ENCODE assay signal across 16 cellular contexts in the genomic region with DNA sequence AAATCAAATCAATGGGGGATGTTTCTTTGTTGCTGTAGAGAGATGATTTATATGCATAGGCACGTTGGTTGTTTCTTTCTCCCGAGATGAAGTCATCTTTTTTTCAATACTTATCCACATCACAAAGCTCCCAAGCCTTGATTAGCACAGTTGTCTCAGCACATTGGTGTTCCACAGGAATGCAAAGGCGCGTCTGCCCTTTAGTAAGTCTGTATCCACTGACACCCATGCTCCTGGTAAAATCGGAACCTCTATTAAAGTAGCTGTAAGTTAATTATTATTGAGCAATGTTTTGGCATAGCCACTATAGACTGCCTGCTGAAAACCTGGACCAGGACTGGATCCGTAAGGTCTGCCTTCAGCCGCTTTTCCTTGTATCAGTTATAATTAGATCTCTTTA.
A peak's percentile ranks its signal among the peaks of the same experiment; 100 is the strongest.
DNase-seq lines count a peak whose midpoint lies in the region; ATAC-seq, FAIRE-seq and TF ChIP-seq lines count a peak whose summit lies in the region.
"Had no signal": no experiment of that assay in that cellular context is flagged by ENCODE, and none has a peak within 500 bp of the region (broad histone marks: within the 10 kb centered on the region; RNA-seq: fewer than 3 reads in every experiment).

No MANE protein-coding gene starts in this region.

- in situ Hi-C loops in ACHN (cut with HindIII; ENCODE audit: low pct_ligation_motif_present, low pct_unique_long_range_greater_than_20kb, low sequenced_read_pairs), result no loop called here
- in situ Hi-C loops in IMR-90 (cut with MboI; ENCODE audit: low sequenced_read_pairs), result no loop called here

- H2BK15ac ChIP-seq in IMR-90 (ENCODE audit: low read depth, low read length), result no peak overlapping the region
- H2BK15ac ChIP-seq in mesenchymal stem cell (ENCODE audit: low read depth, poor library complexity, severe bottlenecking), result no peak overlapping the region

- FAIRE-seq in GM19239 (lab: Jason Lieb, UNC), result no peak

- 0 out of 2 replicates have a peak overlapping the region, but pooled peaks have one; percentile 33 for H3K14ac ChIP-seq in IMR-90 (replicated peaks; ENCODE audit: low read depth, low read length)
- no peak overlapping the region for H3K14ac ChIP-seq in mesenchymal stem cell (ENCODE audit: low read length in 2 of 2)

- no peak overlapping the region for H2BK5ac ChIP-seq in IMR-90 (ENCODE audit: low read depth, low read length, poor library complexity, severe bottlenecking)
- H2BK5ac ChIP-seq in mesenchymal stem cell (ENCODE audit: low read depth, low read length, poor library complexity, severe bottlenecking), result no peak overlapping the region

- peaks cover 55% of the 10 kb centered on the region for H4K20me1 ChIP-seq in IMR-90 (ENCODE audit: insufficient read depth, low read length)

- H3K9me3 ChIP-seq in IMR-90 (ENCODE audit: control insufficient read depth, insufficient read depth, low read length) (no peaks in the 10 kb centered on the region), mesenchymal stem cell (ENCODE audit: control insufficient read depth, low read length) (no peaks in the 10 kb centered on the region)
- H3K9me3 ChIP-seq: gastroesophageal sphincter had no signal

- no TSS peak for BruUV-seq in IMR-90 (replicated peaks; lab: Mats Ljungman, UMichigan)

- H2BK12ac ChIP-seq in mesenchymal stem cell (ENCODE audit: low read length in 2 of 2), result no peak overlapping the region

- H3K27me3 ChIP-seq in IMR-90 (ENCODE audit: control insufficient read depth, insufficient read depth, low read length), result no peaks in the 10 kb centered on the region
- H3K27me3 ChIP-seq in mesenchymal stem cell (ENCODE audit: control insufficient read depth in 1 of 2, insufficient read depth in 1 of 2, low read length in 2 of 2), result no peaks in the 10 kb centered on the region
- H3K27me3 ChIP-seq: gastroesophageal sphincter had no signal

- H3K9ac ChIP-seq in IMR-90 (ENCODE audit: low read depth, low read length), result no peak overlapping the region
- no peak overlapping the region for H3K9ac ChIP-seq in mesenchymal stem cell (ENCODE audit: low read length)

- H3K36me3 ChIP-seq in IMR-90 (ENCODE audit: control insufficient read depth, insufficient read depth, low read length) (peaks cover 9% of the 10 kb centered on the region), mesenchymal stem cell (ENCODE audit: control insufficient read depth in 1 of 2, insufficient read depth in 2 of 2, low read depth in 1 of 2, low read length in 2 of 2) (peaks cover 10 to 55% of the 10 kb centered on the region in 2 experiments)

- TF ChIP-seq POLR2A in IMR-90 (IDR thresholded peaks at IDR 0.05; ENCODE audit: low read depth, low read length), result no peak

- H3K4me3 ChIP-seq in IMR-90 (ENCODE audit: insufficient read depth, low read depth, low read length) (no peak overlapping the region), choroid plexus epithelial cell (ENCODE audit: low read depth, low read length) (no peak overlapping the region), mesenchymal stem cell (ENCODE audit: insufficient read depth in 1 of 2, low read depth in 1 of 2, low read length in 2 of 2) (no peak overlapping the region)
- H3K4me3 ChIP-seq: gastroesophageal sphincter, GM23338, PC-9 had no signal

- H3K27ac ChIP-seq in IMR-90 (ENCODE audit: insufficient read depth, low read length), result no peak overlapping the region
- peak overlapping the region; percentile 76 for H3K27ac ChIP-seq in mesenchymal stem cell (ENCODE audit: low read length, poor library complexity, severe bottlenecking)
- H3K27ac ChIP-seq: PC-9 had no signal

- peaks cover 30 to 82% of the 10 kb centered on the region in 2 experiments for H3K79me1 ChIP-seq in IMR-90 (ENCODE audit: low read depth in 1 of 2, low read length in 2 of 2)
- peaks cover 27% of the 10 kb centered on the region for H3K79me1 ChIP-seq in mesenchymal stem cell (replicated peaks; ENCODE audit: low read length, poor library complexity, severe bottlenecking)

- no peak overlapping the region for H3K56ac ChIP-seq in IMR-90 (ENCODE audit: extremely low read depth, insufficient read depth, low read length)

- no peak overlapping the region for H2AK9ac ChIP-seq in IMR-90 (replicated peaks; ENCODE audit: low read depth, low read length, poor library complexity)

- peaks cover 34% of the 10 kb centered on the region for H3K9me1 ChIP-seq in IMR-90 (ENCODE audit: insufficient read depth, low read length)

- intact Hi-C loops in IMR-90 (cut with micrococcal nuclease), result no loop called here

- H2BK120ac ChIP-seq in IMR-90 (ENCODE audit: low read depth, low read length) (no peak overlapping the region), mesenchymal stem cell (ENCODE audit: low read depth, low read length) (no peak overlapping the region)

- no peak overlapping the region for H2BK20ac ChIP-seq in IMR-90 (ENCODE audit: low read depth, low read length)

- CTCF ChIA-PET in IMR-90 (lab: Yijun Ruan, JAX), result interaction anchor here (1.5 kb wide), 1 partner anchor 11 kb away, joined by 3 read pairs; no protein-coding TSS in a partner anchor

- POLR2A ChIA-PET in IMR-90 (lab: Charles Lee; ENCODE audit: unreplicated experiment), result no interaction called here

- peak; percentile 57 for ATAC-seq in IMR-90 (ENCODE audit: low read depth)
- ATAC-seq: gastroesophageal sphincter, GM23338, left colon, T-helper 17 cell had no signal

- TF ChIP-seq CTCF in IMR-90 (conservative IDR thresholded peaks at IDR 0.05; ENCODE audit: low read depth, low read length), result no peak
- no peak for TF ChIP-seq CTCF in choroid plexus epithelial cell (conservative IDR thresholded peaks at IDR 0.05; ENCODE audit: low read depth, low read length)

- H2AFZ ChIP-seq in IMR-90 (replicated peaks; ENCODE audit: low read length, poor library complexity) (no peak overlapping the region), mesenchymal stem cell (ENCODE audit: low read depth, low read length) (no peak overlapping the region)
- H2AFZ ChIP-seq: GM23338, PC-9 had no signal

- H4K5ac ChIP-seq in IMR-90 (ENCODE audit: low read depth, low read length), result no peak overlapping the region

- H4K91ac ChIP-seq in IMR-90 (ENCODE audit: insufficient read depth, low read depth, low read length), result no peak overlapping the region
- no peak overlapping the region for H4K91ac ChIP-seq in mesenchymal stem cell (ENCODE audit: low read length)

- H3K4ac ChIP-seq in IMR-90 (ENCODE audit: low read depth, low read length) (peak overlapping the region; percentile 28; the same call in 1 of the 2 replicates), mesenchymal stem cell (ENCODE audit: low read depth in 1 of 2, low read length in 2 of 2) (no peak overlapping the region)

- H2AK5ac ChIP-seq in IMR-90 (ENCODE audit: low read depth, low read length), result no peak overlapping the region
- H2AK5ac ChIP-seq in mesenchymal stem cell (ENCODE audit: low read length, severe bottlenecking), result no peak overlapping the region

- dilution Hi-C loops in IMR-90 (cut with HindIII; ENCODE audit: low sequenced_read_pairs, unreplicated experiment), result no loop called here

- H3K4me1 ChIP-seq in IMR-90 (ENCODE audit: control insufficient read depth, insufficient read depth, low read length) (peaks cover 20% of the 10 kb centered on the region), mesenchymal stem cell (ENCODE audit: control insufficient read depth, insufficient read depth, low read depth, low read length) (peaks cover 22% of the 10 kb centered on the region)

- H3K23ac ChIP-seq in IMR-90 (ENCODE audit: low read depth, low read length) (peak overlapping the region; percentile 36; the same call in 1 of the 2 replicates), mesenchymal stem cell (ENCODE audit: low read length in 2 of 2) (no peak overlapping the region)

- no peak overlapping the region for H3K18ac ChIP-seq in IMR-90 (ENCODE audit: low read depth, low read length)
- H3K18ac ChIP-seq in mesenchymal stem cell (ENCODE audit: low read depth in 1 of 2, low read length in 2 of 2), result no peak overlapping the region

- no peak for TF ChIP-seq RAD21 in IMR-90 (IDR thresholded peaks at IDR 0.05; ENCODE audit: low read length)

- H4K8ac ChIP-seq in IMR-90 (ENCODE audit: low read depth in 2 of 2, low read length in 2 of 2), result no peak overlapping the region
- no peak overlapping the region for H4K8ac ChIP-seq in mesenchymal stem cell (ENCODE audit: low read length)

- peak overlapping the region; percentile 25; the same call in 1 of the 2 replicates for H3K4me2 ChIP-seq in IMR-90 (ENCODE audit: low read depth, low read length)
- no peak overlapping the region for H3K4me2 ChIP-seq in mesenchymal stem cell (ENCODE audit: low read length, poor library complexity, severe bottlenecking)
- H3K4me2 ChIP-seq: GM23338, PC-9 had no signal

- DNase-seq in ACHN, result peak; percentile 25
- peak; percentile 83 for DNase-seq in IMR-90
- DNase-seq in choroid plexus epithelial cell (ENCODE audit: low read depth), result peak; percentile 52
- DNase-seq in mesenchymal stem cell, result peak; percentile 53
- no peak for DNase-seq in cerebellar nuclear complex (lab: John Stamatoyannopoulos, UW)
- no peak for DNase-seq in GM19239 (ENCODE audit: insufficient read length, low spot score)
- no peak for DNase-seq in hepatic stellate cell (ENCODE audit: low spot score)
- no peak for DNase-seq in medulla oblongata (ENCODE audit: extremely low spot score)
- DNase-seq: activated naive CD4-positive, alpha-beta T cell treated with anti-CD3 and anti-CD28 coated beads, Interleukin-2, amount 10 ng/mL, durations not matched to agents 7 days and 5 days; AML-193; cortex of kidney; left colon; PC-9; T-helper 17 cell had no signal

- WGBS in IMR-90 (ENCODE audit: extremely low coverage in 2 of 2, insufficient read length in 1 of 2), 2 experiments, result no CpG with 5 or more reads among the region's 7 CpGs
- 60% methylated on average over 3 of the region's 7 CpGs for WGBS in mesenchymal stem cell

TF ChIP-seq in IMR-90, 13 proteins besides CTCF, POLR2A, EP300 and RAD21:
- peak; percentile 64 for TF ChIP-seq CEBPB (IDR thresholded peaks at IDR 0.05; ENCODE audit: low read depth, low read length)
- TF ChIP-seq FOS (IDR thresholded peaks at IDR 0.05; ENCODE audit: low read depth, low read length), result no peak
- TF ChIP-seq, protein P1, sequence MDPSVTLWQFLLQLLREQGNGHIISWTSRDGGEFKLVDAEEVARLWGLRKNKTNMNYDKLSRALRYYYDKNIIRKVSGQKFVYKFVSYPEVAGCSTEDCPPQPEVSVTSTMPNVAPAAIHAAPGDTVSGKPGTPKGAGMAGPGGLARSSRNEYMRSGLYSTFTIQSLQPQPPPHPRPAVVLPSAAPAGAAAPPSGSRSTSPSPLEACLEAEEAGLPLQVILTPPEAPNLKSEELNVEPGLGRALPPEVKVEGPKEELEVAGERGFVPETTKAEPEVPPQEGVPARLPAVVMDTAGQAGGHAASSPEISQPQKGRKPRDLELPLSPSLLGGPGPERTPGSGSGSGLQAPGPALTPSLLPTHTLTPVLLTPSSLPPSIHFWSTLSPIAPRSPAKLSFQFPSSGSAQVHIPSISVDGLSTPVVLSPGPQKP (IDR thresholded peaks at IDR 0.05; ENCODE audit: borderline replicate concordance, low read depth, low read length), result no peak
- TF ChIP-seq MXI1 (IDR thresholded peaks at IDR 0.05; ENCODE audit: borderline replicate concordance, low read depth, low read length), result no peak
- TF ChIP-seq RFX5 (IDR thresholded peaks at IDR 0.05; ENCODE audit: low read depth, low read length), result no peak
TF ChIP-seq in IMR-90: peak in this region for 1.

Comparison
In these comparisons a context has a peak if more than half of its experiments do, and no peak if none do; other contexts are left out.
1. DNase-seq: peak in ACHN (single experiment), IMR-90 (single experiment), choroid plexus epithelial cell (single experiment) and mesenchymal stem cell (single experiment); none in cerebellar nuclear complex (0 of 2), GM19239 (single experiment), hepatic stellate cell (single experiment) and medulla oblongata (single experiment).